Comparison of ENCODE assay signal across 9 cellular contexts in genomic region chr13:50511877-50512332, GRCh38.
DNase-seq lines count a peak whose midpoint lies in the region; ATAC-seq, FAIRE-seq and TF ChIP-seq lines count a peak whose summit lies in the region.
"Had no signal": no experiment of that assay in that cellular context is flagged by ENCODE, and none has a peak within 500 bp of the region (broad histone marks: within the 10 kb centered on the region; RNA-seq: fewer than 3 reads in every experiment).

No MANE protein-coding gene starts in this region.

- peak overlapping the region in 1 of 2 experiments; percentile 49; a peak in 3 of 4 replicates for H3K4me3 ChIP-seq in Panc1 (ENCODE audit: low read depth in 2 of 2, low read length in 2 of 2)
- H3K4me3 ChIP-seq in prostate gland, result no peak overlapping the region

- H3K9me3 ChIP-seq in Panc1 (ENCODE audit: control insufficient read depth, insufficient read depth, low read depth, low read length) (no peaks in the 10 kb centered on the region), prostate gland (no peaks in the 10 kb centered on the region)

- H3K27ac ChIP-seq in Panc1 (ENCODE audit: low read length), result peak overlapping the region; percentile 89
- peak overlapping the region in 1 of 2 donors; percentile 35 for H3K27ac ChIP-seq in prostate gland

- no peak for DNase-seq in Panc1 (ENCODE audit: low read depth, low spot score)
- DNase-seq in left colon, result no peak
- no peak for DNase-seq in H54 (ENCODE audit: insufficient read length, low spot score)
- no peak for DNase-seq in NCI-H1930 (lab: John Stamatoyannopoulos, UW)
- DNase-seq in prostate gland (ENCODE audit: low spot score), result no peak
- DNase-seq in AG08395 (ENCODE audit: low spot score), result no peak

- H3K36me3 ChIP-seq in Panc1 (ENCODE audit: control insufficient read depth, insufficient read depth, low read length) (no peaks in the 10 kb centered on the region), prostate gland (no peaks in the 10 kb centered on the region)

- intact Hi-C loops in Panc1 (cut with micrococcal nuclease; ENCODE audit: unreplicated experiment) (loop anchor here (5.0 to 10.0 kb wide), 2 partner anchors 190 to 283 kb away; no protein-coding TSS in a partner anchor), left colon (cut with DNase I, micrococcal nuclease) (no loop called here), prostate gland (cut with DNase I) (loop anchor here (10.0 kb wide), 1 partner anchor 157 kb away; no protein-coding TSS in a partner anchor)

- TF ChIP-seq POLR2A in H54 (IDR thresholded peaks at IDR 0.05; ENCODE audit: low read depth, low read length) (no peak), prostate gland (IDR thresholded peaks at IDR 0.05) (no peak)

- no peak for TF ChIP-seq CTCF in Panc1 (IDR thresholded peaks at IDR 0.05)
- no peak for TF ChIP-seq CTCF in prostate gland (IDR thresholded peaks at IDR 0.05)

- peak; percentile 50 for ATAC-seq in GM18502 (IDR thresholded peaks at IDR 0.05; ENCODE audit: poor library complexity, unreplicated experiment)
- ATAC-seq in HG02840 (IDR thresholded peaks at IDR 0.05; ENCODE audit: low FRiP score, unreplicated experiment), result peak; percentile 42
- peak; percentile 31; the same call in 1 of the 2 replicates for ATAC-seq in Panc1
- ATAC-seq in left colon, result peak; percentile 77

- FAIRE-seq in H54 (lab: Jason Lieb, UNC), result no peak
- FAIRE-seq: colon had no signal

- 66% methylated on average over 4 of the region's 4 CpGs for WGBS in prostate gland

- peaks cover 21% of the 10 kb centered on the region for H3K4me1 ChIP-seq in Panc1 (ENCODE audit: control insufficient read depth, insufficient read depth, low read length)
- no peaks in the 10 kb centered on the region for H3K4me1 ChIP-seq in prostate gland (replicated peaks)

- CTCF ChIA-PET in Panc1 (lab: Charles Lee), result no interaction called here

- no TSS peak for BruUV-seq in Panc1 (replicated peaks; lab: Mats Ljungman, UMichigan)

- H3K27me3 ChIP-seq in Panc1 (ENCODE audit: control insufficient read depth, insufficient read depth, low read length), result no peaks in the 10 kb centered on the region
- no peaks in the 10 kb centered on the region for H3K27me3 ChIP-seq in prostate gland (replicated peaks; ENCODE audit: insufficient read depth)

- POLR2A ChIA-PET in Panc1 (lab: Charles Lee), result no interaction called here

- in situ Hi-C loops in Panc1 (cut with HindIII; ENCODE audit: low pct_unique_long_range_greater_than_20kb, low sequenced_read_pairs), result no loop called here

Comparison
In these comparisons a context has a peak if more than half of its experiments do, and no peak if none do; other contexts are left out.
1. intact Hi-C loops: an anchor here in Panc1 (5.0 to 10.0 kb wide) and prostate gland (10.0 kb wide); none called in left colon.